In the genomic region with DNA sequence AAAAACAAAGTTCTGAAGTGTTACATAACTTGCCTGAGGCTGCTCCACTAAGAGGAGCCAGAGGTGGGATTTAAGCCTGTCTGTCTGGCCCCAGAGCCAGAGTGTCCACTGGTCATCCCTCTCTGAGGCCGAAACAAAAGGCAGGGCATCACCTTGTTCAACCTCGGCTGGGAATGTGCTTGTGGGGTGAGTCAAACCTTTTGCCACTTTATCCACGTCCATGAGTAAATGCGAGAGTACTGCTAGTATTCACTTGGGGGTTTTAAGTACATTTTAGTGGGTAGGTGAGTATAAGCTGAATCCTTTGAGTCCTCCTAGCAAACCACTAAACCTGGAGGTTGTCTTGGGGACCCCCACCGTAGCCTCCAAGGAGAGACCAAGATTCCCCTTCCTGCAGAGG, we compare ENCODE assay signal across 17 cellular contexts.
DNase-seq lines count a peak whose midpoint lies in the region; ATAC-seq, FAIRE-seq and TF ChIP-seq lines count a peak whose summit lies in the region.
"Had no signal": no experiment of that assay in that cellular context is flagged by ENCODE, and none has a peak within 500 bp of the region (broad histone marks: within the 10 kb centered on the region; RNA-seq: fewer than 3 reads in every experiment).

No MANE protein-coding gene starts in this region.

- peak; percentile 87 for FAIRE-seq in RCC 7860 (lab: Jason Lieb, UNC)
- FAIRE-seq: islet of Langerhans had no signal

- in situ Hi-C loops in GM13976 (cut with MboI; ENCODE audit: low sequenced_read_pairs, unreplicated experiment), result no loop called here

- H3K27ac Mint-ChIP-seq in activated naive CD4-positive, alpha-beta T cell treated with anti-CD3 and anti-CD28 coated beads, Interleukin-2, amount 50 U/mL, for 72 hours, result peak overlapping the region in 1 of 2 donors; percentile 29
- H3K27ac Mint-ChIP-seq in activated naive CD4-positive, alpha-beta T cell treated with anti-CD3 and anti-CD28 coated beads, Interleukin-2, amount 10 ng/mL, durations not matched to agents 7 days and 5 days, result no peak overlapping the region
- peak overlapping the region; percentile 1 for H3K27ac Mint-ChIP-seq in stimulated activated naive CD8-positive, alpha-beta T cell treated with anti-CD3 and anti-CD28 coated beads, Interleukin-15, Interleukin-2, amounts not matched to agents 100 ng/mL and 50 ng/mL, for 24 hours

- H3K4me1 Mint-ChIP-seq in activated naive CD4-positive, alpha-beta T cell treated with anti-CD3 and anti-CD28 coated beads, Interleukin-2, amount 10 ng/mL, durations not matched to agents 7 days and 5 days, result peaks cover 31% of the 10 kb centered on the region
- peaks cover 38% of the 10 kb centered on the region for H3K4me1 Mint-ChIP-seq in stimulated activated naive CD8-positive, alpha-beta T cell treated with anti-CD3 and anti-CD28 coated beads, Interleukin-15, Interleukin-2, amounts not matched to agents 100 ng/mL and 50 ng/mL, for 24 hours (ENCODE audit: low read depth)

- no peak overlapping the region for H3K4me3 Mint-ChIP-seq in activated naive CD4-positive, alpha-beta T cell treated with anti-CD3 and anti-CD28 coated beads, Interleukin-2, amount 10 ng/mL, durations not matched to agents 7 days and 5 days
- H3K4me3 Mint-ChIP-seq in stimulated activated naive CD8-positive, alpha-beta T cell treated with anti-CD3 and anti-CD28 coated beads, Interleukin-15, Interleukin-2, amounts not matched to agents 100 ng/mL and 50 ng/mL, for 24 hours, result no peak overlapping the region

- H3K9me3 Mint-ChIP-seq in activated naive CD4-positive, alpha-beta T cell treated with anti-CD3 and anti-CD28 coated beads, Interleukin-2, amount 50 U/mL, for 72 hours, result no peaks in the 10 kb centered on the region
- no peaks in the 10 kb centered on the region for H3K9me3 Mint-ChIP-seq in activated naive CD4-positive, alpha-beta T cell treated with anti-CD3 and anti-CD28 coated beads, Interleukin-2, amount 10 ng/mL, durations not matched to agents 7 days and 5 days
- H3K9me3 Mint-ChIP-seq in stimulated activated naive CD8-positive, alpha-beta T cell treated with anti-CD3 and anti-CD28 coated beads, Interleukin-15, Interleukin-2, amounts not matched to agents 100 ng/mL and 50 ng/mL, for 24 hours, result no peaks in the 10 kb centered on the region
- H3K9me3 Mint-ChIP-seq: CD4-positive, CD25-positive, alpha-beta regulatory T cell had no signal

- CTCF ChIA-PET in activated naive CD4-positive, alpha-beta T cell treated with anti-CD3 and anti-CD28 coated beads, Interleukin-2, amount 10 ng/mL, durations not matched to agents 7 days and 5 days (lab: Charles Lee), result interaction anchor here (0.6 kb wide), 1 partner anchor 32 kb away, joined by 4 read pairs; no protein-coding TSS in a partner anchor

- DNase-seq in activated naive CD4-positive, alpha-beta T cell treated with anti-CD3 and anti-CD28 coated beads, Interleukin-2, amount 50 U/mL, for 72 hours (ENCODE audit: low spot score in 2 of 2), result no peak
- no peak for DNase-seq in activated naive CD4-positive, alpha-beta T cell treated with anti-CD3 and anti-CD28 coated beads, Interleukin-2, amount 10 ng/mL, durations not matched to agents 7 days and 5 days
- peak; percentile 79 for DNase-seq in RCC 7860 (ENCODE audit: low spot score)
- peak; percentile 50 for DNase-seq in iris pigment epithelial cell (ENCODE audit: low read depth)
- no peak for DNase-seq in GM13976 (ENCODE audit: low spot score)
- no peak for DNase-seq in DMS79 treated with DMSO at 0.1 percent for 48 hours (lab: John Stamatoyannopoulos, UW)
- no peak for DNase-seq in DMS79 (lab: John Stamatoyannopoulos, UW)
- DNase-seq: ACHN; activated CD4-positive, CD25-positive, alpha-beta regulatory T cell treated with anti-CD3 and anti-CD28 coated beads, Interleukin-2, amount 50 U/mL, for 72 hours; CD4-positive, CD25-positive, alpha-beta regulatory T cell; NCI-H1694 treated with DMSO at 0.1 percent for 48 hours; NCI-H446; SIG-M5; stimulated activated CD4-positive, alpha-beta T cell treated with anti-CD3 and anti-CD28 coated beads, Interleukin-15, amount 100 ng/mL, for 24 hours; stomach had no signal

- TF ChIP-seq CTCF in GM13976 (IDR thresholded peaks at IDR 0.05; ENCODE audit: borderline replicate concordance, control extremely low read depth, extremely low read depth, insufficient read depth, missing control alignments), result no peak

- peak; percentile 52 to 69 for ATAC-seq in activated naive CD4-positive, alpha-beta T cell treated with anti-CD3 and anti-CD28 coated beads, Interleukin-2, amount 50 U/mL, for 72 hours

- no peaks in the 10 kb centered on the region for H3K27me3 Mint-ChIP-seq in activated naive CD4-positive, alpha-beta T cell treated with anti-CD3 and anti-CD28 coated beads, Interleukin-2, amount 10 ng/mL, durations not matched to agents 7 days and 5 days
- no peaks in the 10 kb centered on the region for H3K27me3 Mint-ChIP-seq in stimulated activated naive CD8-positive, alpha-beta T cell treated with anti-CD3 and anti-CD28 coated beads, Interleukin-15, Interleukin-2, amounts not matched to agents 100 ng/mL and 50 ng/mL, for 24 hours
- H3K27me3 Mint-ChIP-seq: CD4-positive, CD25-positive, alpha-beta regulatory T cell had no signal

- H3K36me3 Mint-ChIP-seq in activated naive CD4-positive, alpha-beta T cell treated with anti-CD3 and anti-CD28 coated beads, Interleukin-2, amount 50 U/mL, for 72 hours, result no peaks in the 10 kb centered on the region
- H3K36me3 Mint-ChIP-seq in activated naive CD4-positive, alpha-beta T cell treated with anti-CD3 and anti-CD28 coated beads, Interleukin-2, amount 10 ng/mL, durations not matched to agents 7 days and 5 days, result peaks cover 7% of the 10 kb centered on the region
- H3K36me3 Mint-ChIP-seq in stimulated activated naive CD8-positive, alpha-beta T cell treated with anti-CD3 and anti-CD28 coated beads, Interleukin-15, Interleukin-2, amounts not matched to agents 100 ng/mL and 50 ng/mL, for 24 hours (ENCODE audit: low read depth), result peaks cover 8% of the 10 kb centered on the region

Comparison
In these comparisons a context has a peak if more than half of its experiments do, and no peak if none do; other contexts are left out.
1. DNase-seq: peak in RCC 7860 (single experiment) and iris pigment epithelial cell (single experiment); none in activated naive CD4-positive, alpha-beta T cell treated with anti-CD3 and anti-CD28 coated beads, Interleukin-2, amount 50 U/mL, for 72 hours (0 of 2), activated naive CD4-positive, alpha-beta T cell treated with anti-CD3 and anti-CD28 coated beads, Interleukin-2, amount 10 ng/mL, durations not matched to agents 7 days and 5 days (single experiment), GM13976 (single experiment), DMS79 treated with DMSO at 0.1 percent for 48 hours (single experiment) and DMS79 (single experiment).